18 cellular contexts compared by ENCODE assay signal in the genomic region with DNA sequence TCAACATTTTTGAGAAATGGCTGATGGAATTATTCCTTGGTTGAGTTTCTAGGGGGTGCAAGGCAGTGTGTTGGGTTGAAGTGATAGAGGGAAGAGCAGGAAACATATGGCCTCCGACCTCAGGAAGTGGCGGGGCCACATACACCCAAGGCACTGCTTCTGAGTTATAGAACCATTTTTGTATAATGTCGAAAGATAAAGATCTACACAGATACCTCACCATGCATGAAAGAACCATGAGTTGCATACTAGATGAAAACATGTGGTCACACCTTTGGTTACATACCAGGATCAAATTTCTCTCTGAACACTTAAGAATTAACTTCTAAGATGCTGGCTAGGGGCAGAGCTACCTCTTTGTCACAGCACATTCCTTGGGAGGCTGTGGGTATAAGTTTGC. TPM values are rescaled to one million over a fixed set of nuclear protein-coding genes. Genes with fewer than 3 reads are reported as not detected.
DNase-seq lines count a peak whose midpoint lies in the region; ATAC-seq, FAIRE-seq and TF ChIP-seq lines count a peak whose summit lies in the region.
"Had no signal": no experiment of that assay in that cellular context is flagged by ENCODE, and none has a peak within 500 bp of the region (broad histone marks: within the 10 kb centered on the region; RNA-seq: fewer than 3 reads in every experiment).

No MANE protein-coding gene starts in this region.

- ATAC-seq in GM19023 (IDR thresholded peaks at IDR 0.05; ENCODE audit: unreplicated experiment), result no peak
- ATAC-seq: right lobe of liver, Right ventricle myocardium inferior had no signal

- intact Hi-C loops in activated naive CD4-positive, alpha-beta T cell treated with anti-CD3 and anti-CD28 coated beads for 36 hours (cut with micrococcal nuclease), result no loop called here

- H3K4me1 Mint-ChIP-seq in activated naive CD4-positive, alpha-beta T cell treated with anti-CD3 and anti-CD28 coated beads, Interleukin-2, amount 10 ng/mL, durations not matched to agents 7 days and 5 days, result peaks cover 20% of the 10 kb centered on the region
- peaks cover 10% of the 10 kb centered on the region for H3K4me1 Mint-ChIP-seq in activated naive CD4-positive, alpha-beta T cell treated with anti-CD3 and anti-CD28 coated beads for 36 hours (ENCODE audit: low read depth)
- peaks cover 10% of the 10 kb centered on the region for H3K4me1 Mint-ChIP-seq in endothelial cell (ENCODE audit: unreplicated experiment)

- H3K27me3 Mint-ChIP-seq in activated naive CD4-positive, alpha-beta T cell treated with anti-CD3 and anti-CD28 coated beads, Interleukin-2, amount 10 ng/mL, durations not matched to agents 7 days and 5 days, result peaks cover 25% of the 10 kb centered on the region
- H3K27me3 Mint-ChIP-seq in activated naive CD4-positive, alpha-beta T cell treated with anti-CD3 and anti-CD28 coated beads for 36 hours (ENCODE audit: low read depth), result no peaks in the 10 kb centered on the region
- H3K27me3 Mint-ChIP-seq in endothelial cell (ENCODE audit: unreplicated experiment), result no peaks in the 10 kb centered on the region
- H3K27me3 Mint-ChIP-seq: activated naive CD4-positive, alpha-beta T cell treated with anti-CD3 and anti-CD28 coated beads, Interleukin-2, amount 50 U/mL, for 24 hours had no signal

- peak; percentile 66 for DNase-seq in activated naive CD4-positive, alpha-beta T cell treated with anti-CD3 and anti-CD28 coated beads, Interleukin-2, amount 10 ng/mL, durations not matched to agents 7 days and 5 days
- DNase-seq in activated naive CD4-positive, alpha-beta T cell treated with anti-CD3 and anti-CD28 coated beads for 36 hours, result no peak
- DNase-seq in RCC 7860 (ENCODE audit: low spot score), result peak; percentile 43
- DNase-seq in endothelial cell (ENCODE audit: low spot score), result no peak
- no peak for DNase-seq in NCI-H1694 treated with DMSO at 0.1 percent for 48 hours (lab: John Stamatoyannopoulos, UW)
- DNase-seq in activated effector memory CD4-positive, alpha-beta T cell treated with anti-CD3 and anti-CD28 coated beads, Interleukin-2, amount 50 U/mL, for 16 hours, result no peak
- no peak for DNase-seq in SIG-M5 treated with dmso at 0.1 percent for 504 hours (lab: John Stamatoyannopoulos, UW; ENCODE audit: unreplicated experiment)
- DNase-seq: effector memory CD4-positive, alpha-beta T cell; NCI-H1048; NK-92 treated with Interleukin-12 subunit alpha and Interleukin-12 subunit beta, amount 100 ng/mL, for 24 hours; right lobe of liver; stimulated activated CD4-positive, alpha-beta T cell treated with anti-CD3 and anti-CD28 coated beads, Interleukin-2, amount 100 ng/mL, for 48 hours; T-helper 9 cell; transverse colon had no signal

- CTCF ChIA-PET in activated naive CD4-positive, alpha-beta T cell treated with anti-CD3 and anti-CD28 coated beads, Interleukin-2, amount 10 ng/mL, durations not matched to agents 7 days and 5 days (lab: Charles Lee), result interaction anchor here (1.5 kb wide), 1 partner anchor 213 kb away, joined by 3 read pairs; no protein-coding TSS in a partner anchor
- CTCF ChIA-PET in activated naive CD4-positive, alpha-beta T cell treated with anti-CD3 and anti-CD28 coated beads for 36 hours (lab: Charles Lee), result interaction anchor here (0.7 to 2.8 kb wide), 2 partner anchors 9 to 140 kb away, joined by 3 to 8 read pairs; no protein-coding TSS in a partner anchor

- peaks cover 4% of the 10 kb centered on the region for H3K36me3 Mint-ChIP-seq in activated naive CD4-positive, alpha-beta T cell treated with anti-CD3 and anti-CD28 coated beads, Interleukin-2, amount 10 ng/mL, durations not matched to agents 7 days and 5 days
- H3K36me3 Mint-ChIP-seq in activated naive CD4-positive, alpha-beta T cell treated with anti-CD3 and anti-CD28 coated beads for 36 hours (ENCODE audit: low read depth), result no peaks in the 10 kb centered on the region
- H3K36me3 Mint-ChIP-seq in endothelial cell (ENCODE audit: low read depth, unreplicated experiment), result no peaks in the 10 kb centered on the region

- H3K4me3 Mint-ChIP-seq in activated naive CD4-positive, alpha-beta T cell treated with anti-CD3 and anti-CD28 coated beads, Interleukin-2, amount 10 ng/mL, durations not matched to agents 7 days and 5 days, result no peak overlapping the region
- H3K4me3 Mint-ChIP-seq in activated naive CD4-positive, alpha-beta T cell treated with anti-CD3 and anti-CD28 coated beads for 36 hours, result no peak overlapping the region
- no peak overlapping the region for H3K4me3 Mint-ChIP-seq in endothelial cell (ENCODE audit: unreplicated experiment)
- H3K4me3 Mint-ChIP-seq: activated naive CD4-positive, alpha-beta T cell treated with anti-CD3 and anti-CD28 coated beads, Interleukin-2, amount 50 U/mL, for 24 hours had no signal

- H3K27ac Mint-ChIP-seq in activated naive CD4-positive, alpha-beta T cell treated with anti-CD3 and anti-CD28 coated beads, Interleukin-2, amount 10 ng/mL, durations not matched to agents 7 days and 5 days, result peak overlapping the region; percentile 39
- no peak overlapping the region for H3K27ac Mint-ChIP-seq in activated naive CD4-positive, alpha-beta T cell treated with anti-CD3 and anti-CD28 coated beads for 36 hours
- H3K27ac Mint-ChIP-seq in endothelial cell (ENCODE audit: unreplicated experiment), result peak overlapping the region; percentile 31
- H3K27ac Mint-ChIP-seq: activated naive CD4-positive, alpha-beta T cell treated with anti-CD3 and anti-CD28 coated beads, Interleukin-2, amount 50 U/mL, for 24 hours had no signal

- peaks cover 4% of the 10 kb centered on the region for H3K9me3 Mint-ChIP-seq in activated naive CD4-positive, alpha-beta T cell treated with anti-CD3 and anti-CD28 coated beads, Interleukin-2, amount 10 ng/mL, durations not matched to agents 7 days and 5 days
- peaks cover 3% of the 10 kb centered on the region for H3K9me3 Mint-ChIP-seq in activated naive CD4-positive, alpha-beta T cell treated with anti-CD3 and anti-CD28 coated beads for 36 hours
- no peaks in the 10 kb centered on the region for H3K9me3 Mint-ChIP-seq in endothelial cell (ENCODE audit: unreplicated experiment)
- H3K9me3 Mint-ChIP-seq: activated naive CD4-positive, alpha-beta T cell treated with anti-CD3 and anti-CD28 coated beads, Interleukin-2, amount 50 U/mL, for 24 hours had no signal

- FAIRE-seq in RCC 7860 (lab: Jason Lieb, UNC), result peak; percentile 2
- FAIRE-seq: HTR-8/SVneo had no signal

- TF ChIP-seq CTCF in endothelial cell (IDR thresholded peaks at IDR 0.05; ENCODE audit: unreplicated experiment), result no peak

RNA-seq across cellular contexts. Expression of a gene that starts 23.2 kb away (rescaled TPM):
- under 1 TPM; 0.05 to 0.10 TPM for total RNA-seq in activated naive CD4-positive, alpha-beta T cell treated with anti-CD3 and anti-CD28 coated beads for 36 hours
- total RNA-seq in endothelial cell (ENCODE audit: unreplicated experiment), result 1.7 TPM

RNA-seq across cellular contexts. Expression of a gene that starts 49.7 kb away (rescaled TPM):
- not detected for total RNA-seq in activated naive CD4-positive, alpha-beta T cell treated with anti-CD3 and anti-CD28 coated beads for 36 hours
- total RNA-seq in endothelial cell (ENCODE audit: unreplicated experiment), result not detected

Comparison
In these comparisons a context has a peak if more than half of its experiments do, and no peak if none do; other contexts are left out.
1. DNase-seq: peak in activated naive CD4-positive, alpha-beta T cell treated with anti-CD3 and anti-CD28 coated beads, Interleukin-2, amount 10 ng/mL, durations not matched to agents 7 days and 5 days (single experiment) and RCC 7860 (single experiment); none in activated naive CD4-positive, alpha-beta T cell treated with anti-CD3 and anti-CD28 coated beads for 36 hours (single experiment), endothelial cell (single experiment), NCI-H1694 treated with DMSO at 0.1 percent for 48 hours (single experiment), activated effector memory CD4-positive, alpha-beta T cell treated with anti-CD3 and anti-CD28 coated beads, Interleukin-2, amount 50 U/mL, for 16 hours (single experiment) and SIG-M5 treated with dmso at 0.1 percent for 504 hours (single experiment).